28 cellular contexts compared by ENCODE assay signal in genomic region chr7:89041240-89041639, GRCh38.
"Had no signal": no experiment of that assay in that cellular context is flagged by ENCODE, and none has a peak within 500 bp of the region (broad histone marks: within the 10 kb centered on the region; RNA-seq: fewer than 3 reads in every experiment).

No MANE protein-coding gene starts in this region.

- H3K36me3 Mint-ChIP-seq: stimulated activated effector memory CD8-positive, alpha-beta T cell treated with anti-CD3 and anti-CD28 coated beads, Interleukin-12 subunit alpha, Interleukin-12 subunit beta, amount 100 ng/mL, for 72 hours; stimulated activated memory B cell treated with anti-CD40 and anti-IgM and Interleukin-4, amounts not matched to agents 10 μg/mL and 1 μg/mL and 100 μg/mL, for 72 hours; stimulated activated naive B cell treated with anti-CD40 and anti-IgM and Interleukin-4, amounts not matched to agents 10 μg/mL and 1 μg/mL and 100 μg/mL, for 72 hours; type B pancreatic cell had no signal

- H3K36me3 ChIP-seq: stomach, suprapubic skin, thoracic aorta, thyroid gland, tibial artery, tibial nerve, transverse colon, upper lobe of left lung, upper lobe of right lung, uterus, vagina had no signal

- H3K4me3 Mint-ChIP-seq: stimulated activated effector memory CD8-positive, alpha-beta T cell treated with anti-CD3 and anti-CD28 coated beads, Interleukin-12 subunit alpha, Interleukin-12 subunit beta, amount 100 ng/mL, for 72 hours; stimulated activated memory B cell treated with anti-CD40 and anti-IgM and Interleukin-4, amounts not matched to agents 10 μg/mL and 1 μg/mL and 100 μg/mL, for 72 hours; stimulated activated naive B cell treated with anti-CD40 and anti-IgM and Interleukin-4, amounts not matched to agents 10 μg/mL and 1 μg/mL and 100 μg/mL, for 72 hours; stimulated activated naive CD8-positive, alpha-beta T cell treated with anti-CD3 and anti-CD28 coated beads, Interleukin-15, amount 100 ng/mL, for 72 hours; stimulated activated naive CD8-positive, alpha-beta T cell treated with anti-CD3 and anti-CD28 coated beads, Interleukin-15, Interleukin-2, amounts not matched to agents 100 ng/mL and 50 ng/mL, for 24 hours; type B pancreatic cell had no signal

- H3K27me3 ChIP-seq: stomach, suprapubic skin, testis, thyroid gland, tibial artery, tibial nerve, transverse colon, upper lobe of left lung, upper lobe of right lung, uterus, vagina had no signal

- H3K9me3 ChIP-seq: suprapubic skin, testis, thoracic aorta, thyroid gland, tibial artery, vagina had no signal

- H3K27ac Mint-ChIP-seq: stimulated activated effector memory CD8-positive, alpha-beta T cell treated with anti-CD3 and anti-CD28 coated beads, Interleukin-12 subunit alpha, Interleukin-12 subunit beta, amount 100 ng/mL, for 72 hours; stimulated activated memory B cell treated with anti-CD40 and anti-IgM and Interleukin-4, amounts not matched to agents 10 μg/mL and 1 μg/mL and 100 μg/mL, for 72 hours; stimulated activated naive B cell treated with anti-CD40 and anti-IgM and Interleukin-4, amounts not matched to agents 10 μg/mL and 1 μg/mL and 100 μg/mL, for 72 hours; stimulated activated naive CD8-positive, alpha-beta T cell treated with anti-CD3 and anti-CD28 coated beads, Interleukin-15, Interleukin-2, amounts not matched to agents 100 ng/mL and 50 ng/mL, for 24 hours; type B pancreatic cell had no signal

- H3K4me3 ChIP-seq: stomach, suprapubic skin, testis, thoracic aorta, thyroid gland, tibial artery, tibial nerve, transverse colon, upper lobe of left lung, upper lobe of right lung, uterus, vagina had no signal

- H3K9me3 Mint-ChIP-seq: type B pancreatic cell had no signal

- H3K27ac ChIP-seq: stomach, suprapubic skin, testis, thoracic aorta, thyroid gland, tibial artery, tibial nerve, transverse colon, upper lobe of left lung, upper lobe of right lung, uterus, vagina had no signal

- DNase-seq: stimulated activated CD4-positive, alpha-beta T cell treated with anti-CD3 and anti-CD28 coated beads, Interleukin-2, amount 100 ng/mL, for 48 hours; stimulated activated CD4-positive, alpha-beta T cell treated with anti-CD3 and anti-CD28 coated beads, Interleukin-4, amount 100 ng/mL, for 1 hour; stimulated activated CD4-positive, alpha-beta T cell treated with anti-CD3 and anti-CD28 coated beads, Interleukin-4, amount 100 ng/mL, for 24 hours; stimulated activated CD4-positive, alpha-beta T cell treated with anti-CD3 and anti-CD28 coated beads, Interleukin-4, amount 100 ng/mL, for 4 hours; stimulated activated CD8-positive, alpha-beta memory T cell treated with anti-CD3 and anti-CD28 coated beads, Interleukin-4, amount 100 ng/mL, for 48 hours; stimulated activated naive B cell treated with anti-CD40 and anti-IgM and Interleukin-4, amounts not matched to agents 10 μg/mL and 1 μg/mL and 100 μg/mL, for 72 hours; stimulated activated naive CD4-positive, alpha-beta T cell; stimulated activated naive CD4-positive, alpha-beta T cell treated with Interleukin-2 at 50 U/mL for 16 hours; stimulated activated naive CD8-positive, alpha-beta T cell treated with anti-CD3 and anti-CD28 coated beads, Interleukin-15, amount 100 ng/mL, for 72 hours; stimulated activated naive CD8-positive, alpha-beta T cell treated with anti-CD3 and anti-CD28 coated beads, Interleukin-15, Interleukin-2, amounts not matched to agents 100 U/mL and 50 U/mL, for 24 hours; stomach; substantia nigra; testis; thyroid gland; tibial artery; transverse colon; trophoblast cell; upper lobe of left lung; upper lobe of right lung; uterus had no signal

- H3K27me3 Mint-ChIP-seq: stimulated activated memory B cell treated with anti-CD40 and anti-IgM and Interleukin-4, amounts not matched to agents 10 μg/mL and 1 μg/mL and 100 μg/mL, for 72 hours; stimulated activated naive B cell treated with anti-CD40 and anti-IgM and Interleukin-4, amounts not matched to agents 10 μg/mL and 1 μg/mL and 100 μg/mL, for 72 hours; stimulated activated naive CD8-positive, alpha-beta T cell treated with anti-CD3 and anti-CD28 coated beads, Interleukin-15, Interleukin-2, amounts not matched to agents 100 ng/mL and 50 ng/mL, for 24 hours; type B pancreatic cell had no signal

- H3K4me1 Mint-ChIP-seq: stimulated activated effector memory CD8-positive, alpha-beta T cell treated with anti-CD3 and anti-CD28 coated beads, Interleukin-12 subunit alpha, Interleukin-12 subunit beta, amount 100 ng/mL, for 72 hours; stimulated activated memory B cell treated with anti-CD40 and anti-IgM and Interleukin-4, amounts not matched to agents 10 μg/mL and 1 μg/mL and 100 μg/mL, for 72 hours; stimulated activated naive B cell treated with anti-CD40 and anti-IgM and Interleukin-4, amounts not matched to agents 10 μg/mL and 1 μg/mL and 100 μg/mL, for 72 hours; stimulated activated naive CD8-positive, alpha-beta T cell treated with anti-CD3 and anti-CD28 coated beads, Interleukin-15, amount 100 ng/mL, for 72 hours had no signal

- H3K4me1 ChIP-seq: stomach, suprapubic skin, testis, thyroid gland, tibial artery, tibial nerve, transverse colon, upper lobe of left lung, upper lobe of right lung, uterus, vagina had no signal
